34 cellular contexts compared by ENCODE assay signal in genomic region chr7:2861509-2861908, GRCh38.
"Had no signal": no experiment of that assay in that cellular context is flagged by ENCODE, and none has a peak within 500 bp of the region (broad histone marks: within the 10 kb centered on the region; RNA-seq: fewer than 3 reads in every experiment).

No MANE protein-coding gene starts in this region.

- DNase-seq: activated B cell treated with CpG ODN at 0.5 μM for 24 hours; activated CD4-positive, alpha-beta memory T cell treated with anti-CD3 and anti-CD28 coated beads for 36 hours; activated CD4-positive, alpha-beta T cell treated with anti-CD3 and anti-CD28 coated beads for 4 hours; activated CD4-positive, alpha-beta T cell treated with anti-CD3 and anti-CD28 coated beads, Interleukin-2, amount 50 U/mL, for 1 hour; activated CD4-positive, CD25-positive, alpha-beta regulatory T cell treated with anti-CD3 and anti-CD28 coated beads, Interleukin-2, amount 50 U/mL, for 72 hours; activated CD8-positive, alpha-beta memory T cell treated with anti-CD3 and anti-CD28 coated beads, Interleukin-2, amount 50 U/mL, for 4 hours; activated gamma-delta T cell treated with Interleukin-2 at 50 U/mL for 16 hours; activated naive CD4-positive, alpha-beta T cell treated with anti-CD3 and anti-CD28 coated beads for 36 hours; activated T-cell treated with anti-CD3 and anti-CD28 coated beads for 4 hours; activated T-cell treated with anti-CD3 and anti-CD28 coated beads, Interleukin-2, amount 50 U/mL, for 4 hours; adrenal gland; brain microvascular endothelial cell; central memory CD4-positive, alpha-beta T cell; Karpas-422; NCI-H1105 treated with DMSO at 0.1 percent for 48 hours; NCI-H1436; NCI-H1694; NCI-H1930; NCI-H2081 treated with DMSO at 0.1 percent for 48 hours; NCI-H226; NCI-H526; NCI-H748 treated with DMSO at 0.1 percent for 48 hours; NK-92 treated with Interleukin-12 subunit alpha and Interleukin-12 subunit beta, amount 100 ng/mL, for 24 hours; PC-3; Peyer's patch; RPMI8226; SHP77 treated with DMSO at 0.1 percent for 48 hours; SK-N-SH had no signal

- H3K27ac ChIP-seq: adrenal gland, brain microvascular endothelial cell, Peyer's patch, SJSA1 had no signal

- H3K36me3 Mint-ChIP-seq: activated naive CD4-positive, alpha-beta T cell treated with anti-CD3 and anti-CD28 coated beads, Interleukin-2, amount 50 U/mL, for 72 hours had no signal

- FAIRE-seq: TTC549 had no signal

- H3K4me2 ChIP-seq: SK-N-SH had no signal

- H3K9me3 Mint-ChIP-seq: activated B cell treated with CpG ODN at 0.5 μM for 24 hours; activated CD4-positive, alpha-beta memory T cell treated with anti-CD3 and anti-CD28 coated beads for 36 hours; activated naive CD4-positive, alpha-beta T cell treated with anti-CD3 and anti-CD28 coated beads for 36 hours; activated naive CD4-positive, alpha-beta T cell treated with anti-CD3 and anti-CD28 coated beads, Interleukin-2, amount 50 U/mL, for 72 hours; activated T-cell treated with anti-CD3 and anti-CD28 coated beads, Interleukin-2, amount 50 U/mL, for 4 hours; activated T-helper 1 cell treated with anti-CD3 and anti-CD28 coated beads, Interleukin-12 subunit alpha, Interleukin-12 subunit beta, Interleukin-2, Interleukin-4 antibody, amounts not matched to agents 30 ng/mL and 10 ng/mL and 1 ng/mL, durations not matched to agents 14 hours and 24 hours and 36 hours; T-helper 1 cell treated with Interleukin-12 subunit alpha and Interleukin-12 subunit beta and Interleukin-4 antibody, amounts not matched to agents 30 μg/mL and 1 μg/mL, for 36 hours; T-helper 2 cell treated with Interferon-gamma antibody and Interleukin-4, amounts not matched to agents 5 μg/mL and 100 μg/mL, for 36 hours had no signal

- H3K9me3 ChIP-seq: adrenal gland, Peyer's patch, SJSA1, SK-N-SH had no signal

- H3K27me3 ChIP-seq: adrenal gland, brain microvascular endothelial cell, Peyer's patch, SJSA1 had no signal

- H3K27me3 Mint-ChIP-seq: activated B cell treated with CpG ODN at 0.5 μM for 24 hours; activated CD4-positive, alpha-beta memory T cell treated with anti-CD3 and anti-CD28 coated beads for 36 hours had no signal

- H3K4me3 Mint-ChIP-seq: activated B cell treated with CpG ODN at 0.5 μM for 24 hours; activated CD4-positive, alpha-beta memory T cell treated with anti-CD3 and anti-CD28 coated beads for 36 hours; activated naive CD4-positive, alpha-beta T cell treated with anti-CD3 and anti-CD28 coated beads for 36 hours; activated T-cell treated with anti-CD3 and anti-CD28 coated beads, Interleukin-2, amount 50 U/mL, for 4 hours; activated T-helper 1 cell treated with anti-CD3 and anti-CD28 coated beads, Interleukin-12 subunit alpha, Interleukin-12 subunit beta, Interleukin-2, Interleukin-4 antibody, amounts not matched to agents 30 ng/mL and 10 ng/mL and 1 ng/mL, durations not matched to agents 14 hours and 24 hours and 36 hours; T-helper 1 cell treated with Interleukin-12 subunit alpha and Interleukin-12 subunit beta and Interleukin-4 antibody, amounts not matched to agents 30 μg/mL and 1 μg/mL, for 36 hours; T-helper 2 cell treated with Interferon-gamma antibody and Interleukin-4, amounts not matched to agents 5 μg/mL and 100 μg/mL, for 36 hours had no signal

- H3K4me3 ChIP-seq: adrenal gland, Peyer's patch, SJSA1 had no signal

- H3K9ac ChIP-seq: SK-N-SH had no signal

- ATAC-seq: activated naive CD4-positive, alpha-beta T cell treated with anti-CD3 and anti-CD28 coated beads, Interleukin-2, amount 50 U/mL, for 72 hours; activated T-cell treated with anti-CD3 and anti-CD28 coated beads, Interleukin-2, amount 50 U/mL, for 4 hours had no signal

- H3K36me3 ChIP-seq: adrenal gland, brain microvascular endothelial cell, Peyer's patch, SJSA1 had no signal

- H3K27ac Mint-ChIP-seq: activated B cell treated with CpG ODN at 0.5 μM for 24 hours; activated CD4-positive, alpha-beta memory T cell treated with anti-CD3 and anti-CD28 coated beads for 36 hours; activated naive CD4-positive, alpha-beta T cell treated with anti-CD3 and anti-CD28 coated beads for 36 hours; activated naive CD4-positive, alpha-beta T cell treated with anti-CD3 and anti-CD28 coated beads, Interleukin-2, amount 50 U/mL, for 72 hours; activated T-helper 1 cell treated with anti-CD3 and anti-CD28 coated beads, Interleukin-12 subunit alpha, Interleukin-12 subunit beta, Interleukin-2, Interleukin-4 antibody, amounts not matched to agents 30 ng/mL and 10 ng/mL and 1 ng/mL, durations not matched to agents 14 hours and 24 hours and 36 hours; T-helper 1 cell treated with Interleukin-12 subunit alpha and Interleukin-12 subunit beta and Interleukin-4 antibody, amounts not matched to agents 30 μg/mL and 1 μg/mL, for 36 hours; T-helper 2 cell treated with Interferon-gamma antibody and Interleukin-4, amounts not matched to agents 5 μg/mL and 100 μg/mL, for 36 hours had no signal
